Comparison of ENCODE assay signal across 15 cellular contexts in genomic region chr7:139431010-139431409, GRCh38. TPM values are rescaled to one million over a fixed set of nuclear protein-coding genes. Genes with fewer than 3 reads are reported as not detected.
DNase-seq lines count a peak whose midpoint lies in the region; ATAC-seq and TF ChIP-seq lines count a peak whose summit lies in the region.
"Had no signal": no experiment of that assay in that cellular context is flagged by ENCODE, and none has a peak within 500 bp of the region (broad histone marks: within the 10 kb centered on the region; RNA-seq: fewer than 3 reads in every experiment).

No MANE protein-coding gene starts in this region.

- H3K9me3 Mint-ChIP-seq in chondrocyte (ENCODE audit: low read depth) = no peaks in the 10 kb centered on the region

- H3K27ac Mint-ChIP-seq in chondrocyte (ENCODE audit: unreplicated experiment) = peak overlapping the region; percentile 54

- no peak overlapping the region for H3K4me3 ChIP-seq in left ventricle myocardium inferior

- peaks cover 4% of the 10 kb centered on the region for H3K36me3 Mint-ChIP-seq in chondrocyte (ENCODE audit: low read depth)

- H3K27me3 Mint-ChIP-seq in chondrocyte (ENCODE audit: low read depth) = no peaks in the 10 kb centered on the region

- ATAC-seq in GM21717 (IDR thresholded peaks at IDR 0.05; ENCODE audit: unreplicated experiment) (no peak), GM18517 (IDR thresholded peaks at IDR 0.05; ENCODE audit: unreplicated experiment) (no peak)

- intact Hi-C loops in left ventricle myocardium inferior (cut with micrococcal nuclease) (no loop called here), cardiac septum (cut with DNase I) (no loop called here)

- H3K9me3 ChIP-seq in left ventricle myocardium inferior (replicated peaks) = no peaks in the 10 kb centered on the region

- TF ChIP-seq CTCF in left ventricle myocardium inferior (IDR thresholded peaks at IDR 0.05; ENCODE audit: borderline replicate concordance) (no peak), chondrocyte (IDR thresholded peaks at IDR 0.05) (no peak)

- no peaks in the 10 kb centered on the region for H3K27me3 ChIP-seq in left ventricle myocardium inferior (ENCODE audit: low read depth)

- no peak for DNase-seq in left ventricle myocardium inferior
- no peak for DNase-seq in cardiac septum (ENCODE audit: low spot score)
- no peak for DNase-seq in chondrocyte (ENCODE audit: low spot score)
- peak; percentile 25 for DNase-seq in mucosa of gallbladder (ENCODE audit: low spot score)
- no peak for DNase-seq in NCI-H510A treated with DMSO at 0.1 percent for 48 hours (lab: John Stamatoyannopoulos, UW)
- DNase-seq in NCI-H226 = no peak
- DNase-seq: activated naive CD4-positive, alpha-beta T cell treated with anti-CD3 and anti-CD28 coated beads, Interleukin-2, amount 50 U/mL, for 16 hours; HCEC 1CT; kidney; NCI-H1092; SHP77; stimulated activated CD4-positive, alpha-beta T cell treated with anti-CD3 and anti-CD28 coated beads, Interleukin-12 subunit alpha, Interleukin-12 subunit beta, amount 100 ng/mL, for 4 hours had no signal

- H3K27ac ChIP-seq in left ventricle myocardium inferior (replicated peaks) = peak overlapping the region; percentile 34

- H3K4me3 Mint-ChIP-seq in chondrocyte (ENCODE audit: unreplicated experiment) = no peak overlapping the region

- H3K36me3 ChIP-seq in left ventricle myocardium inferior = peaks cover 9% of the 10 kb centered on the region

- H3K4me1 Mint-ChIP-seq in chondrocyte (ENCODE audit: low read depth) = peaks cover 38% of the 10 kb centered on the region

- H3K4me1 ChIP-seq in left ventricle myocardium inferior = peaks cover 31% of the 10 kb centered on the region

RNA-seq across cellular contexts. Expression of gene KLRG2, which starts 52.5 kb away (rescaled TPM):
- total RNA-seq in left ventricle myocardium inferior (not detected), cardiac septum (not detected), chondrocyte (not detected in 3 replicates), mucosa of gallbladder (0.23 TPM)
- total RNA-seq: HT1080 had no signal
